In the genomic region with DNA sequence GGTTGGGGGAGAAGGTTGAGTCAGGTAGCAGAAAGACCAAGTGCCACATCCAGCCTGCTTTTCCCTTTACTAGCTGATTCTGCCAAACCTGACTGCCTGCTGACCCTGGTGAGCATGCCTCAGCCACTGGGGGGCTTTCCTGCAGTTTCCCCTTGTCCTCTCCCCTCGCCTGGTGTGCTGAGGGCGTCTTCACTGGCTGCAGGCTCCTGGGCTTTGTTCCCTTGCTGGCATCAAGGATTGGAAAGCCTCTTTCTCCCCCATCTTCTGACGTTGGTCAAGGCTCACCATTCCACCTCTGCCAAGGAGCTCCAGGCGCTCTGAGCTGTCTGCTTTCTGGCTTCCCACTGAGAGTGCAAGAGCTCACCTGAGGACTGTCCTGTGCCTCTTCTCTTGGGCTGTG, we compare ENCODE assay signal across 31 cellular contexts. TPM values are rescaled to one million over a fixed set of nuclear protein-coding genes. Genes with fewer than 3 reads are reported as not detected.
DNase-seq lines count a peak whose midpoint lies in the region; ATAC-seq lines count a peak whose summit lies in the region.
"Had no signal": no experiment of that assay in that cellular context is flagged by ENCODE, and none has a peak within 500 bp of the region (broad histone marks: within the 10 kb centered on the region; RNA-seq: fewer than 3 reads in every experiment).

No MANE protein-coding gene starts in this region.

- no peak overlapping the region for H3K4ac ChIP-seq in mesendoderm (ENCODE audit: low read depth, low read length)

- DNase-seq in activated naive CD4-positive, alpha-beta T cell treated with Interleukin-2 at 50 U/mL for 16 hours, result no peak
- peak; percentile 27 for DNase-seq in activated CD8-positive, alpha-beta memory T cell treated with anti-CD3 and anti-CD28 coated beads, Interleukin-2, amount 10 ng/mL, durations not matched to agents 7 days and 5 days
- peak; percentile 22 for DNase-seq in mesendoderm
- DNase-seq in NCI-H82 (lab: John Stamatoyannopoulos, UW), result no peak
- DNase-seq: activated B cell treated with CpG ODN at 0.5 μM for 24 hours; activated CD4-positive, alpha-beta T cell treated with anti-CD3 and anti-CD28 coated beads, Interleukin-2, amount 10 ng/mL, durations not matched to agents 7 days and 5 days; activated effector memory CD4-positive, alpha-beta T cell treated with Interleukin-2 at 50 U/mL for 16 hours; activated naive CD8-positive, alpha-beta T cell treated with anti-CD3 and anti-CD28 coated beads, Interleukin-2, amount 10 ng/mL, durations not matched to agents 7 days and 5 days; BE2C; caudate nucleus; cortex of kidney; effector memory CD8-positive, alpha-beta T cell; glutamatergic neuron; kidney; midbrain; naive B cell; NCI-H1694; NCI-H2171 treated with DMSO at 0.1 percent for 48 hours; NCI-H510A; nucleus accumbens; psoas muscle; sigmoid colon; stimulated activated CD4-positive, alpha-beta T cell treated with anti-CD3 and anti-CD28 coated beads, Interleukin-4, amount 100 ng/mL, for 1 hour; T-helper 1 cell; tibial artery had no signal

- H3K4me2 ChIP-seq in mesendoderm (ENCODE audit: low read length), result no peak overlapping the region

- H3K27ac ChIP-seq in mesendoderm (ENCODE audit: low read depth, low read length), result no peak overlapping the region
- H3K27ac ChIP-seq: ascending aorta, psoas muscle, sigmoid colon, tibial artery had no signal

- CTCF ChIA-PET in activated CD8-positive, alpha-beta memory T cell treated with anti-CD3 and anti-CD28 coated beads, Interleukin-2, amount 10 ng/mL, durations not matched to agents 7 days and 5 days (lab: Charles Lee), result interaction anchor here (1.2 kb wide), 1 partner anchor 36 kb away, joined by 3 read pairs; no protein-coding TSS in a partner anchor

- H3K4me1 Mint-ChIP-seq in activated naive CD4-positive, alpha-beta T cell treated with anti-CD3 and anti-CD28 coated beads, Interleukin-2, amount 50 U/mL, for 24 hours, result peaks cover 89% of the 10 kb centered on the region
- H3K4me1 Mint-ChIP-seq in activated CD8-positive, alpha-beta memory T cell treated with anti-CD3 and anti-CD28 coated beads, Interleukin-2, amount 10 ng/mL, durations not matched to agents 7 days and 5 days, result peaks cover 43% of the 10 kb centered on the region

- no peak overlapping the region for H3K56ac ChIP-seq in mesendoderm (ENCODE audit: low read length)

- H3K36me3 Mint-ChIP-seq in activated naive CD4-positive, alpha-beta T cell treated with anti-CD3 and anti-CD28 coated beads, Interleukin-2, amount 50 U/mL, for 24 hours, result peaks cover 10% of the 10 kb centered on the region
- H3K36me3 Mint-ChIP-seq in activated CD8-positive, alpha-beta memory T cell treated with anti-CD3 and anti-CD28 coated beads, Interleukin-2, amount 10 ng/mL, durations not matched to agents 7 days and 5 days, result peaks cover 29% of the 10 kb centered on the region
- H3K36me3 Mint-ChIP-seq: IgD-negative memory B cell had no signal

- H3K79me2 ChIP-seq in mesendoderm (ENCODE audit: control insufficient read depth, insufficient read depth, low read length), result no peaks in the 10 kb centered on the region

- no peaks in the 10 kb centered on the region for H3K27me3 ChIP-seq in mesendoderm (ENCODE audit: insufficient read depth, low read length, poor library complexity)
- H3K27me3 ChIP-seq: ascending aorta, BE2C, sigmoid colon, tibial artery had no signal

- no peak overlapping the region for H3K23ac ChIP-seq in mesendoderm (ENCODE audit: low read length)

- no peaks in the 10 kb centered on the region for H3K27me3 Mint-ChIP-seq in activated naive CD4-positive, alpha-beta T cell treated with anti-CD3 and anti-CD28 coated beads, Interleukin-2, amount 50 U/mL, for 24 hours
- H3K27me3 Mint-ChIP-seq in activated CD8-positive, alpha-beta memory T cell treated with anti-CD3 and anti-CD28 coated beads, Interleukin-2, amount 10 ng/mL, durations not matched to agents 7 days and 5 days, result peaks cover 81% of the 10 kb centered on the region
- H3K27me3 Mint-ChIP-seq: effector memory CD8-positive, alpha-beta T cell had no signal

- no peak overlapping the region for H3K18ac ChIP-seq in mesendoderm (ENCODE audit: low read length)

- no peak for ATAC-seq in activated CD8-positive, alpha-beta memory T cell treated with anti-CD3 and anti-CD28 coated beads, Interleukin-2, amount 10 ng/mL, durations not matched to agents 7 days and 5 days
- ATAC-seq in GM18858 (IDR thresholded peaks at IDR 0.05; ENCODE audit: unreplicated experiment), result no peak
- no peak for ATAC-seq in GM21528 (IDR thresholded peaks at IDR 0.05; ENCODE audit: low FRiP score, unreplicated experiment)
- ATAC-seq: effector memory CD8-positive, alpha-beta T cell; HCT116; psoas muscle had no signal

- WGBS in mesendoderm (ENCODE audit: extremely low coverage, insufficient coverage, low lambda C conversion rate), result no CpG with 5 or more reads among the region's 4 CpGs

- peak overlapping the region; percentile 7 for H2AK5ac ChIP-seq in mesendoderm (ENCODE audit: low read length)

- no peak overlapping the region for H3K4me3 Mint-ChIP-seq in activated naive CD4-positive, alpha-beta T cell treated with anti-CD3 and anti-CD28 coated beads, Interleukin-2, amount 50 U/mL, for 24 hours
- no peak overlapping the region for H3K4me3 Mint-ChIP-seq in activated CD8-positive, alpha-beta memory T cell treated with anti-CD3 and anti-CD28 coated beads, Interleukin-2, amount 10 ng/mL, durations not matched to agents 7 days and 5 days
- H3K4me3 Mint-ChIP-seq: activated B cell treated with CpG ODN at 0.5 μM for 24 hours; activated CD4-positive, alpha-beta T cell treated with anti-CD3 and anti-CD28 coated beads, Interleukin-2, amount 10 ng/mL, durations not matched to agents 7 days and 5 days; activated naive CD8-positive, alpha-beta T cell treated with anti-CD3 and anti-CD28 coated beads, Interleukin-2, amount 10 ng/mL, durations not matched to agents 7 days and 5 days; IgD-negative memory B cell; naive B cell had no signal

- H4K5ac ChIP-seq in mesendoderm (ENCODE audit: low read length), result no peak overlapping the region

- peak overlapping the region; percentile 48 for H3K27ac Mint-ChIP-seq in activated naive CD4-positive, alpha-beta T cell treated with anti-CD3 and anti-CD28 coated beads, Interleukin-2, amount 50 U/mL, for 24 hours
- H3K27ac Mint-ChIP-seq in activated CD8-positive, alpha-beta memory T cell treated with anti-CD3 and anti-CD28 coated beads, Interleukin-2, amount 10 ng/mL, durations not matched to agents 7 days and 5 days, result no peak overlapping the region
- H3K27ac Mint-ChIP-seq: activated B cell treated with CpG ODN at 0.5 μM for 24 hours; activated naive CD8-positive, alpha-beta T cell treated with anti-CD3 and anti-CD28 coated beads, Interleukin-2, amount 10 ng/mL, durations not matched to agents 7 days and 5 days; IgD-negative memory B cell; naive B cell had no signal

- H3K4me1 ChIP-seq in mesendoderm (ENCODE audit: control insufficient read depth, low read depth, low read length), result peaks cover 18% of the 10 kb centered on the region
- H3K4me1 ChIP-seq: BE2C, psoas muscle had no signal

- no peak overlapping the region for H2BK5ac ChIP-seq in mesendoderm (ENCODE audit: low read length)

- H4K8ac ChIP-seq in mesendoderm (ENCODE audit: low read depth, low read length), result no peak overlapping the region

- no peaks in the 10 kb centered on the region for H3K9me3 Mint-ChIP-seq in activated naive CD4-positive, alpha-beta T cell treated with anti-CD3 and anti-CD28 coated beads, Interleukin-2, amount 50 U/mL, for 24 hours
- H3K9me3 Mint-ChIP-seq in activated CD8-positive, alpha-beta memory T cell treated with anti-CD3 and anti-CD28 coated beads, Interleukin-2, amount 10 ng/mL, durations not matched to agents 7 days and 5 days (ENCODE audit: low read depth), result no peaks in the 10 kb centered on the region
- H3K9me3 Mint-ChIP-seq: activated B cell treated with CpG ODN at 0.5 μM for 24 hours; activated CD4-positive, alpha-beta T cell treated with anti-CD3 and anti-CD28 coated beads, Interleukin-2, amount 10 ng/mL, durations not matched to agents 7 days and 5 days; activated naive CD8-positive, alpha-beta T cell treated with anti-CD3 and anti-CD28 coated beads, Interleukin-2, amount 10 ng/mL, durations not matched to agents 7 days and 5 days; effector memory CD8-positive, alpha-beta T cell had no signal

- H3K4me3 ChIP-seq in mesendoderm (ENCODE audit: low read length), result no peak overlapping the region
- H3K4me3 ChIP-seq: ascending aorta, psoas muscle, sigmoid colon, tibial artery had no signal

- peaks cover 2% of the 10 kb centered on the region for H3K79me1 ChIP-seq in mesendoderm (ENCODE audit: low read length)

- H2BK120ac ChIP-seq in mesendoderm (ENCODE audit: low read depth, low read length), result no peak overlapping the region

- no peak overlapping the region for H2BK15ac ChIP-seq in mesendoderm (replicated peaks; ENCODE audit: low read depth)

- H3K9ac ChIP-seq in mesendoderm (ENCODE audit: low read length), result no peak overlapping the region

- H3K36me3 ChIP-seq in mesendoderm (ENCODE audit: control insufficient read depth, insufficient read depth, low read length), result no peaks in the 10 kb centered on the region
- H3K36me3 ChIP-seq: ascending aorta, BE2C had no signal

RNA-seq across cellular contexts. Expression of gene MAN1C1, which starts 28.4 kb away (rescaled TPM):
- total RNA-seq in activated CD8-positive, alpha-beta memory T cell treated with anti-CD3 and anti-CD28 coated beads, Interleukin-2, amount 10 ng/mL, durations not matched to agents 7 days and 5 days, result 10 to 100 TPM; 15.5 to 20.0 TPM
- polyA plus RNA-seq in mesendoderm (2013, experiment 1 of 2), result 7.7 TPM
- polyA plus RNA-seq in mesendoderm (2013, experiment 2 of 2), result 7.4 TPM

Comparison
In these comparisons a context has a peak if more than half of its experiments do, and no peak if none do; other contexts are left out.
1. DNase-seq: peak in activated CD8-positive, alpha-beta memory T cell treated with anti-CD3 and anti-CD28 coated beads, Interleukin-2, amount 10 ng/mL, durations not matched to agents 7 days and 5 days (single experiment) and mesendoderm (single experiment); none in activated naive CD4-positive, alpha-beta T cell treated with Interleukin-2 at 50 U/mL for 16 hours (single experiment) and NCI-H82 (single experiment).